ENCODE assay signal across 10 cellular contexts in genomic region chr11:116990061-116990473, GRCh38.
DNase-seq lines count a peak whose midpoint lies in the region; ATAC-seq and TF ChIP-seq lines count a peak whose summit lies in the region.
"Had no signal": no experiment of that assay in that cellular context is flagged by ENCODE, and none has a peak within 500 bp of the region (broad histone marks: within the 10 kb centered on the region; RNA-seq: fewer than 3 reads in every experiment).

No MANE protein-coding gene starts in this region.

- peaks cover 20% of the 10 kb centered on the region for H3F3A ChIP-seq in neural progenitor cell (ENCODE audit: low read depth)

- intact Hi-C loops in Panc1 (cut with micrococcal nuclease; ENCODE audit: unreplicated experiment), result no loop called here

- no TSS peak for BruUV-seq in Panc1 (replicated peaks; lab: Mats Ljungman, UMichigan)

- POLR2A ChIA-PET in Panc1 (lab: Charles Lee), result no interaction called here

- H3K4me3 ChIP-seq in Panc1 (ENCODE audit: low read depth in 2 of 2, low read length in 2 of 2) (no peak overlapping the region), neural progenitor cell (no peak overlapping the region)

- peaks cover 94% of the 10 kb centered on the region for H3K79me2 ChIP-seq in neural progenitor cell (ENCODE audit: low read depth)

- peak overlapping the region; percentile 31 for H3K27ac Mint-ChIP-seq in neural progenitor cell

- H2AFZ ChIP-seq in neural progenitor cell (replicated peaks), result no peak overlapping the region

- H3K27me3 ChIP-seq in Panc1 (ENCODE audit: control insufficient read depth, insufficient read depth, low read length), result no peaks in the 10 kb centered on the region
- H3K27me3 ChIP-seq in neural progenitor cell, result no peaks in the 10 kb centered on the region

- H3K27ac ChIP-seq in Panc1 (ENCODE audit: low read length) (no peak overlapping the region), neural progenitor cell (peak overlapping the region; percentile 18)

- ATAC-seq in Panc1 (peak; percentile 56; the same call in 1 of the 2 replicates), esophagus mucosa (peak; percentile 14), HG03354 (IDR thresholded peaks at IDR 0.05; ENCODE audit: poor library complexity, severe bottlenecking, unreplicated experiment) (no peak), HG03378 (IDR thresholded peaks at IDR 0.05; ENCODE audit: unreplicated experiment) (no peak)

- H3K27me3 Mint-ChIP-seq in neural progenitor cell (ENCODE audit: insufficient read depth, low read depth), result peaks cover 2% of the 10 kb centered on the region

- no peak overlapping the region for H3K4me3 Mint-ChIP-seq in neural progenitor cell
- H3K4me3 Mint-ChIP-seq: nephron progenitor cell had no signal

- TF ChIP-seq CTCF in Panc1 (IDR thresholded peaks at IDR 0.05) (no peak), neural progenitor cell (IDR thresholded peaks at IDR 0.05) (no peak)

- peak overlapping the region; percentile 46 for H3K4me2 ChIP-seq in neural progenitor cell

- H3K4me1 ChIP-seq in Panc1 (ENCODE audit: control insufficient read depth, insufficient read depth, low read length) (peaks cover 18% of the 10 kb centered on the region), neural progenitor cell (peaks cover 47% of the 10 kb centered on the region)

- no peak overlapping the region for H3K9ac ChIP-seq in neural progenitor cell

- H3K36me3 Mint-ChIP-seq in neural progenitor cell, result no peaks in the 10 kb centered on the region

- H4K20me1 ChIP-seq in neural progenitor cell (ENCODE audit: low read depth), result peaks cover 37% of the 10 kb centered on the region

- DNase-seq in AG20443 (ENCODE audit: low spot score), result peak; percentile 78
- DNase-seq in Panc1 (ENCODE audit: low read depth, low spot score), result no peak
- no peak for DNase-seq in neural progenitor cell (ENCODE audit: low spot score)
- no peak for DNase-seq in NCI-H1092 treated with DMSO at 0.1 percent for 48 hours (lab: John Stamatoyannopoulos, UW)
- no peak for DNase-seq in NCI-H1930 (lab: John Stamatoyannopoulos, UW)
- DNase-seq: nephron progenitor cell, T-helper 2 cell had no signal

- in situ Hi-C loops in Panc1 (cut with HindIII; ENCODE audit: low pct_unique_long_range_greater_than_20kb, low sequenced_read_pairs), result no loop called here

- CTCF ChIA-PET in Panc1 (lab: Charles Lee), result no interaction called here

- no peaks in the 10 kb centered on the region for H3K9me3 ChIP-seq in Panc1 (ENCODE audit: control insufficient read depth, insufficient read depth, low read depth, low read length)
- H3K9me3 ChIP-seq in neural progenitor cell (ENCODE audit: low read depth), result no peaks in the 10 kb centered on the region

- H3K4me1 Mint-ChIP-seq in neural progenitor cell, result peaks cover 48% of the 10 kb centered on the region

- H3K36me3 ChIP-seq in Panc1 (ENCODE audit: control insufficient read depth, insufficient read depth, low read length), result no peaks in the 10 kb centered on the region
- H3K36me3 ChIP-seq in neural progenitor cell, result no peaks in the 10 kb centered on the region

- H3K9me3 Mint-ChIP-seq in neural progenitor cell, result no peaks in the 10 kb centered on the region
- H3K9me3 Mint-ChIP-seq: nephron progenitor cell had no signal

Comparison
In these comparisons a context has a peak if more than half of its experiments do, and no peak if none do; other contexts are left out.
1. ATAC-seq: peak in Panc1 (single experiment) and esophagus mucosa (single experiment); none in HG03354 (single experiment) and HG03378 (single experiment).